18 cellular contexts compared by ENCODE assay signal in the genomic region with DNA sequence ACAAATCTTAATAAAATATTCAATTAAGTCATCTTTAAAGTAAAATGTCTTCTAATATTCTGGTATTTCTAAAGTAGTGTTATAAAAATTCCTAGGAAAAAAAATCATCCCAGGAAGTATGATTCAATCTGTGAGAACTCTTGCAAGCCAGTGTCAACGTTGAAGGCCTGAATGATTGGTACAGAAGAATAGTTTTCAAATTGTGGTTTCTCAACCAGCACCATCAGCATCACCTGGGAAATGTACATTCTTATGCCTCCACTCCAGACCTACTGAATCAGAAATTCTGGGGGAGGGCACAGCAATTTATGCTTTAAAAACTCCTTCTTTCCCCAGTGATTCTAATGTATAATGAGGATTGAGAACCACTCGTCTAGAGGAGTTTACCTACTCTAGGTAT.
DNase-seq lines count a peak whose midpoint lies in the region; ATAC-seq, FAIRE-seq and TF ChIP-seq lines count a peak whose summit lies in the region.
"Had no signal": no experiment of that assay in that cellular context is flagged by ENCODE, and none has a peak within 500 bp of the region (broad histone marks: within the 10 kb centered on the region; RNA-seq: fewer than 3 reads in every experiment).

No MANE protein-coding gene starts in this region.

- H3K36me3 ChIP-seq in PC-3 (ENCODE audit: low read depth, low read length) = no peaks in the 10 kb centered on the region

- intact Hi-C loops in PC-3 (cut with micrococcal nuclease) = no loop called here

- DNase-seq in EH (ENCODE audit: low read depth) (peak; percentile 11), PC-3 (peak; percentile 6), choroid plexus epithelial cell (ENCODE audit: low read depth) (peak; percentile 2), kidney tubule cell (ENCODE audit: low spot score) (peak; percentile 60), hepatic stellate cell (ENCODE audit: low spot score) (no peak), frontal cortex (ENCODE audit: low spot score in 2 of 2) (no peak), LoVo (ENCODE audit: low spot score) (no peak)
- DNase-seq: ACHN; CD4-positive, alpha-beta T cell; DND-41; H9; IMR-90; NCI-H1436; NCI-H2029 treated with DMSO at 0.1 percent for 48 hours; NCI-H2227 treated with DMSO at 0.1 percent for 48 hours; NCI-H526 had no signal

- H3K9me3 ChIP-seq in PC-3 (ENCODE audit: low read length) = no peaks in the 10 kb centered on the region

- no peak for FAIRE-seq in frontal cortex (lab: Jason Lieb, UNC)

- no peak overlapping the region for H3K9ac ChIP-seq in PC-3 (ENCODE audit: low read length)

- no peaks in the 10 kb centered on the region for H3K27me3 ChIP-seq in PC-3 (ENCODE audit: low read length)

- CTCF ChIA-PET in PC-3 (lab: Charles Lee) = no interaction called here

- H3K4me2 ChIP-seq in PC-3 (ENCODE audit: low read length) = no peak overlapping the region

- no peaks in the 10 kb centered on the region for H3K9me2 ChIP-seq in PC-3 (replicated peaks; ENCODE audit: low read length)

- H3K79me2 ChIP-seq in PC-3 (ENCODE audit: low read length) = no peaks in the 10 kb centered on the region

- POLR2A ChIA-PET in PC-3 (lab: Charles Lee; ENCODE audit: unreplicated experiment) = no interaction called here

- TF ChIP-seq CTCF in PC-3 (conservative IDR thresholded peaks at IDR 0.05; ENCODE audit: low read depth, low read length) (no peak), choroid plexus epithelial cell (conservative IDR thresholded peaks at IDR 0.05; ENCODE audit: low read depth, low read length) (no peak)

- no peaks in the 10 kb centered on the region for H3F3A ChIP-seq in PC-3 (ENCODE audit: low read length, unreplicated experiment)

- H3K4me3 ChIP-seq in PC-3 (ENCODE audit: low read length) = no peak overlapping the region
- H3K4me3 ChIP-seq in choroid plexus epithelial cell (ENCODE audit: low read depth, low read length) = no peak overlapping the region
- H3K4me3 ChIP-seq: SK-N-MC had no signal

- no TSS peak for BruUV-seq in PC-3 (replicated peaks; lab: Mats Ljungman, UMichigan)

- H3K4me1 ChIP-seq in PC-3 (ENCODE audit: insufficient read depth, low read length) = no peaks in the 10 kb centered on the region

- H3K27ac ChIP-seq in PC-3 (ENCODE audit: low read length) = no peak overlapping the region
- H3K27ac ChIP-seq: SK-N-MC had no signal

- ATAC-seq in PC-3 = no peak; the same call in 1 of the 2 replicates
- ATAC-seq: Right ventricle myocardium inferior had no signal

- no peaks in the 10 kb centered on the region for H4K20me1 ChIP-seq in PC-3 (ENCODE audit: low read length)

- no peak overlapping the region for H2AFZ ChIP-seq in PC-3 (ENCODE audit: low read length)

Comparison
In these comparisons a context has a peak if more than half of its experiments do, and no peak if none do; other contexts are left out.
1. DNase-seq: peak in EH (single experiment), PC-3 (single experiment), choroid plexus epithelial cell (single experiment) and kidney tubule cell (single experiment); none in hepatic stellate cell (single experiment), frontal cortex (0 of 2) and LoVo (single experiment).